ENCODE assay signal across 12 cellular contexts in genomic region chr11:72075109-72075508, GRCh38. TPM values are rescaled to one million over a fixed set of nuclear protein-coding genes. Genes with fewer than 3 reads are reported as not detected.
DNase-seq lines count a peak whose midpoint lies in the region; ATAC-seq and TF ChIP-seq lines count a peak whose summit lies in the region.
"Had no signal": no experiment of that assay in that cellular context is flagged by ENCODE, and none has a peak within 500 bp of the region (broad histone marks: within the 10 kb centered on the region; RNA-seq: fewer than 3 reads in every experiment).

No MANE protein-coding gene starts in this region.

- H3K4me3 ChIP-seq in AG04450 (ENCODE audit: low read depth, low read length): no peak overlapping the region
- no peak overlapping the region for H3K4me3 ChIP-seq in fibroblast of villous mesenchyme (ENCODE audit: low read depth, low read length)
- H3K4me3 ChIP-seq: Peyer's patch had no signal

- CTCF ChIA-PET in AG04450 (lab: Charles Lee): interaction anchor here (0.6 to 1.0 kb wide), 2 partner anchors 170 to 356 kb away, joined by 3 read pairs; no protein-coding TSS in a partner anchor

- H3K27me3 ChIP-seq in AG04450 (ENCODE audit: control insufficient read depth, insufficient read depth, low read length): no peaks in the 10 kb centered on the region
- H3K27me3 ChIP-seq: Peyer's patch had no signal

- no peak for DNase-seq in AG04450 (ENCODE audit: low read depth, low spot score)
- DNase-seq in SK-MEL-5 (ENCODE audit: low read depth, low spot score): peak; percentile 66
- DNase-seq in fibroblast of villous mesenchyme (ENCODE audit: low read depth): peak; percentile 20
- no peak for DNase-seq in activated effector memory CD4-positive, alpha-beta T cell treated with Interleukin-2 at 50 U/mL for 16 hours
- DNase-seq in NCI-H1048 (lab: John Stamatoyannopoulos, UW): no peak
- DNase-seq: Peyer's patch had no signal

- ATAC-seq in HG02588 (IDR thresholded peaks at IDR 0.05; ENCODE audit: unreplicated experiment): no peak
- no peak for ATAC-seq in GM19463 (IDR thresholded peaks at IDR 0.05; ENCODE audit: unreplicated experiment)
- ATAC-seq: activated T-helper 17 cell treated with anti-CD3 and anti-CD28 coated beads, Interleukin-2, amount 50 U/mL, for 72 hours had no signal

- H3K9me3 ChIP-seq in AG04450 (ENCODE audit: control insufficient read depth, insufficient read depth, low read length): no peaks in the 10 kb centered on the region; the same call in 1 of the 2 replicates
- H3K9me3 ChIP-seq: Peyer's patch had no signal

- TF ChIP-seq CTCF in AG04450 (IDR thresholded peaks at IDR 0.05; ENCODE audit: low read depth, low read length) (peak; percentile 18; the same call in 1 of the 2 replicates), GM12872 (IDR thresholded peaks at IDR 0.05; ENCODE audit: insufficient read depth, low read depth, low read length) (peak; percentile 33; the same call in 2 of the 3 replicates), fibroblast of villous mesenchyme (IDR thresholded peaks at IDR 0.05; ENCODE audit: insufficient read depth, low read depth, low read length) (peak; percentile 39)

- H3K27ac ChIP-seq in AG04450 (ENCODE audit: low read depth, low read length): no peak overlapping the region
- H3K27ac ChIP-seq: epithelial cell of prostate, Peyer's patch had no signal

- POLR2A ChIA-PET in AG04450 (lab: Yijun Ruan, JAX): no interaction called here

- in situ Hi-C loops in SK-MEL-5 (cut with HindIII; ENCODE audit: low pct_unique_long_range_greater_than_20kb, low sequenced_read_pairs): no loop called here

RNA-seq across cellular contexts. Expression of gene NUMA1, which starts 5.2 kb away (rescaled TPM):
- 79.5 and 90.7 TPM in 2 replicates for polyA plus RNA-seq in AG04450 (2011; rRNA removed)
- polyA minus RNA-seq in AG04450 (2011; rRNA and poly(A)+ RNA removed): 202 and 232 TPM in 2 replicates
- 118 and 144 TPM in 2 replicates for total RNA-seq in SK-MEL-5 (2014; rRNA removed; shearing (Covaris generic))
- polyA plus RNA-seq in SK-MEL-5 (2015; cell fraction: cytosol; rRNA removed): 172 and 213 TPM in 2 replicates
- polyA plus RNA-seq in SK-MEL-5 (2015; cell fraction: nucleus; rRNA removed): 594 and 717 TPM in 2 replicates
- 158 and 169 TPM in 2 replicates for total RNA-seq in fibroblast of villous mesenchyme

RNA-seq across cellular contexts. Expression of gene LRRC51, which starts 5.5 kb away (rescaled TPM):
- polyA plus RNA-seq in AG04450 (2011; rRNA removed): 7.8 and 8.6 TPM in 2 replicates
- polyA minus RNA-seq in AG04450 (2011; rRNA and poly(A)+ RNA removed): 6.3 and 9.1 TPM in 2 replicates
- 7.7 and 18.3 TPM in 2 replicates for total RNA-seq in SK-MEL-5 (2014; rRNA removed; shearing (Covaris generic))
- 8.4 and 9.2 TPM in 2 replicates for polyA plus RNA-seq in SK-MEL-5 (2015; cell fraction: cytosol; rRNA removed)
- 11.7 and 11.9 TPM in 2 replicates for polyA plus RNA-seq in SK-MEL-5 (2015; cell fraction: nucleus; rRNA removed)
- 4.3 and 5.5 TPM in 2 replicates for total RNA-seq in fibroblast of villous mesenchyme

RNA-seq across cellular contexts. Expression of gene LAMTOR1, which starts 28.0 kb away (rescaled TPM):
- 89.1 and 120 TPM in 2 replicates for polyA plus RNA-seq in AG04450 (2011; rRNA removed)
- 124 and 197 TPM in 2 replicates for polyA minus RNA-seq in AG04450 (2011; rRNA and poly(A)+ RNA removed)
- 279 and 297 TPM in 2 replicates for total RNA-seq in SK-MEL-5 (2014; rRNA removed; shearing (Covaris generic))
- polyA plus RNA-seq in SK-MEL-5 (2015; cell fraction: cytosol; rRNA removed): 441 and 496 TPM in 2 replicates
- polyA plus RNA-seq in SK-MEL-5 (2015; cell fraction: nucleus; rRNA removed): 109 and 130 TPM in 2 replicates
- total RNA-seq in fibroblast of villous mesenchyme: 155 and 174 TPM in 2 replicates

RNA-seq across cellular contexts. Expression of gene TOMT, which starts 30.6 kb away (rescaled TPM):
- not detected in 2 replicates for polyA plus RNA-seq in AG04450 (2011; rRNA removed)
- not detected in 2 replicates for polyA minus RNA-seq in AG04450 (2011; rRNA and poly(A)+ RNA removed)
- total RNA-seq in SK-MEL-5 (2014; rRNA removed; shearing (Covaris generic)): not detected in 2 replicates
- not detected in 2 replicates for polyA plus RNA-seq in SK-MEL-5 (2015; cell fraction: cytosol; rRNA removed)
- not detected in 2 replicates for polyA plus RNA-seq in SK-MEL-5 (2015; cell fraction: nucleus; rRNA removed)
- total RNA-seq in fibroblast of villous mesenchyme: not detected in 2 replicates
- total RNA-seq: Daoy, Peyer's patch had no signal

RNA-seq across cellular contexts. Expression of gene ANAPC15, which starts 37.4 kb away (rescaled TPM):
- polyA plus RNA-seq in AG04450 (2011; rRNA removed): 45.7 and 54.5 TPM in 2 replicates
- polyA minus RNA-seq in AG04450 (2011; rRNA and poly(A)+ RNA removed): 36.4 and 43.1 TPM in 2 replicates
- total RNA-seq in SK-MEL-5 (2014; rRNA removed; shearing (Covaris generic)): 30.3 and 30.6 TPM in 2 replicates
- 32.2 and 38.8 TPM in 2 replicates for polyA plus RNA-seq in SK-MEL-5 (2015; cell fraction: cytosol; rRNA removed)
- 7.3 and 27.6 TPM in 2 replicates for polyA plus RNA-seq in SK-MEL-5 (2015; cell fraction: nucleus; rRNA removed)
- total RNA-seq in fibroblast of villous mesenchyme: 32.8 and 48.3 TPM in 2 replicates

Comparison
In these comparisons a context has a peak if more than half of its experiments do, and no peak if none do; other contexts are left out.
1. DNase-seq: peak in SK-MEL-5 (single experiment) and fibroblast of villous mesenchyme (single experiment); none in AG04450 (single experiment), activated effector memory CD4-positive, alpha-beta T cell treated with Interleukin-2 at 50 U/mL for 16 hours (single experiment) and NCI-H1048 (single experiment).
2. Peak in every context shown above with its lines, with median percentiles within 50 percentile points of each other: CTCF ChIP-seq.